8 cellular contexts compared by ENCODE assay signal in genomic region chr6:139376604-139377218, GRCh38. TPM values are rescaled to one million over a fixed set of nuclear protein-coding genes. Genes with fewer than 3 reads are reported as not detected.
A peak's percentile ranks its signal among the peaks of the same experiment; 100 is the strongest.
DNase-seq lines count a peak whose midpoint lies in the region; ATAC-seq and TF ChIP-seq lines count a peak whose summit lies in the region.

No MANE protein-coding gene starts in this region.

- H3K27me3 Mint-ChIP-seq in T-cell (no peaks in the 10 kb centered on the region), glutamatergic neuron (ENCODE audit: unreplicated experiment) (peaks cover 16% of the 10 kb centered on the region)

- TF ChIP-seq CTCF in glutamatergic neuron (IDR thresholded peaks at IDR 0.05; ENCODE audit: partially characterized antibody, unreplicated experiment) = no peak

- DNase-seq in DMS53 (lab: John Stamatoyannopoulos, UW) = peak; percentile 13
- DNase-seq in DMS53 treated with DMSO at 0.1 percent for 48 hours (lab: John Stamatoyannopoulos, UW; ENCODE audit: unreplicated experiment) = no peak
- no peak for DNase-seq in T-cell
- no peak for DNase-seq in glutamatergic neuron
- no peak for DNase-seq in skeletal muscle cell (ENCODE audit: low read depth)
- DNase-seq in NCI-H774 (lab: John Stamatoyannopoulos, UW) = no peak
- no peak for DNase-seq in DMS153 (lab: John Stamatoyannopoulos, UW)

- peak overlapping the region; percentile 79 for H3K4me3 ChIP-seq in skeletal muscle cell (ENCODE audit: low read depth, low read length)

- H3K27ac Mint-ChIP-seq in T-cell = peak overlapping the region; percentile 98 to 100
- H3K27ac Mint-ChIP-seq in glutamatergic neuron (ENCODE audit: unreplicated experiment) = no peak overlapping the region

- POLR2A ChIA-PET in T-cell (lab: Charles Lee) = interaction anchor here in 1 of 2 donors (0.5 kb wide), 1 partner anchor 264 kb away, joined by 3 read pairs; no protein-coding TSS in a partner anchor

- peaks cover 22% of the 10 kb centered on the region for H3K36me3 Mint-ChIP-seq in T-cell
- H3K36me3 Mint-ChIP-seq in glutamatergic neuron (ENCODE audit: unreplicated experiment) = peaks cover 4% of the 10 kb centered on the region

- H3K4me1 Mint-ChIP-seq in T-cell (peaks cover 14 to 34% (median 16%) of the 10 kb centered on the region in 3 donors), glutamatergic neuron (ENCODE audit: low read depth, unreplicated experiment) (peaks cover 6% of the 10 kb centered on the region)

- H3K4me3 Mint-ChIP-seq in T-cell (peak overlapping the region; percentile 96 to 100 (median 99)), glutamatergic neuron (ENCODE audit: unreplicated experiment) (peak overlapping the region; percentile 94)

- ATAC-seq in T-cell (replicated peaks in 1 of 4) (no peak), GM21576 (IDR thresholded peaks at IDR 0.05; ENCODE audit: unreplicated experiment) (no peak)

- H3K9me3 Mint-ChIP-seq in T-cell (no peaks in the 10 kb centered on the region), glutamatergic neuron (ENCODE audit: unreplicated experiment) (peaks cover 24% of the 10 kb centered on the region)

- CTCF ChIA-PET in T-cell (lab: Charles Lee) = interaction anchor here in 1 of 2 donors (1.6 kb wide), 1 partner anchor 157 kb away, joined by 6 read pairs; no protein-coding TSS in a partner anchor

RNA-seq across cellular contexts. Expression of gene CITED2, which starts 2.3 kb away (rescaled TPM):
- total RNA-seq in T-cell (100 to 1,000 TPM; 108 to 145 (median 134) TPM), glutamatergic neuron (ENCODE audit: unreplicated experiment) (66.5 TPM)
